In the genomic region with DNA sequence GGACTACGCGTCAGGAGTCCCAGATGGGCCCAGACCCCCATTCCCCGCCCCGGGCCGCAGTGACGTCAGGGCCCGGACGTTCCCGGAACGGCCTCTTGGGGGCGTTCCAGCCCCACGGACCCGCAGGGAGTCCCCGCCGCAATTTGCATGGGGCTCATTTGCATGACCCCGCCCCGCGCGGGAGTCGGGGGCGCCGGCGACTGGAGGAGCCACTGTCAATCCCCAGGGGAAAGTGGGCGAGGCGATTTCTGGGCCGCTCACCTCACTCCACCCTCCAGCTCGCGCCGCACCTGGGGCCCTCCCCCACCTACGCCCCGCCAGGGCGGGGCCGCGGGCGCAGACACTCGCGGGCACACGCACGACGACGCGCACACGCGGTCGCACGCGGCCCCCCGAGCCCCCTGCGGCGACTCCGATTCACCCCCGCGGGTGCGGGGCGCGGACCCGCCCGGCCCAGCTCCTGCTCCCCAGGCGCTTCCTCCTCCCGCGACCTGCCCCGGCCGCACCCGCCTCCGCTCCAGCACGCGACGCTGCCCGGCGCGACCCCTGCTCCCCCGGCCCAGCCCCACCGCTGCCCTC, we compare ENCODE assay signal across 8 cellular contexts. TPM values are rescaled to one million over a fixed set of nuclear protein-coding genes. Genes with fewer than 3 reads are reported as not detected.
DNase-seq lines count a peak whose midpoint lies in the region; ATAC-seq and TF ChIP-seq lines count a peak whose summit lies in the region.

No MANE protein-coding gene starts in this region.

- no peaks in the 10 kb centered on the region for H3F3A ChIP-seq in OCI-LY1 (ENCODE audit: insufficient read depth, low read length)

- peak; percentile 86 for DNase-seq in fibroblast of villous mesenchyme (ENCODE audit: low read depth)

- H3K4me3 ChIP-seq in BLaER1 = peak overlapping the region; percentile 70
- peak overlapping the region; percentile 56 for H3K4me3 ChIP-seq in OCI-LY1 (ENCODE audit: low read depth, low read length, poor library complexity, severe bottlenecking)
- peak overlapping the region; percentile 54 for H3K4me3 ChIP-seq in fibroblast of villous mesenchyme (ENCODE audit: low read depth, low read length)
- peak overlapping the region; percentile 38 to 49 for H3K4me3 ChIP-seq in neutrophil (ENCODE audit: low read depth in 1 of 2, low read length in 1 of 2)

- H4K20me1 ChIP-seq in BLaER1 = peaks cover 62% of the 10 kb centered on the region
- H4K20me1 ChIP-seq in OCI-LY1 (ENCODE audit: insufficient read depth, low read length) = no peaks in the 10 kb centered on the region

- H3K9me3 ChIP-seq in BLaER1 (no peaks in the 10 kb centered on the region), OCI-LY1 (ENCODE audit: low read length) (no peaks in the 10 kb centered on the region), neutrophil (no peaks in the 10 kb centered on the region)

- peaks cover 11% of the 10 kb centered on the region for H3K27me3 Mint-ChIP-seq in activated T-helper 17 cell treated with anti-CD3 and anti-CD28 coated beads, Interleukin-2, amount 50 U/mL, for 72 hours

- H3K36me3 ChIP-seq in BLaER1 = peaks cover 13% of the 10 kb centered on the region; the same call in 1 of the 2 replicates
- H3K36me3 ChIP-seq in OCI-LY1 (ENCODE audit: insufficient read depth, low read length) = no peaks in the 10 kb centered on the region
- no peaks in the 10 kb centered on the region for H3K36me3 ChIP-seq in neutrophil

- H3K27ac ChIP-seq in BLaER1 (0 out of 2 replicates have a peak overlapping the region, but pooled peaks have one; percentile 41), OCI-LY1 (ENCODE audit: low read depth, low read length, poor library complexity, severe bottlenecking) (no peak overlapping the region), neutrophil (no peak overlapping the region), temporal lobe (ENCODE audit: low read depth, low read length) (peak overlapping the region; percentile 62)

- no peak overlapping the region for H3K27ac Mint-ChIP-seq in activated T-helper 17 cell treated with anti-CD3 and anti-CD28 coated beads, Interleukin-2, amount 50 U/mL, for 72 hours

- H3K36me3 Mint-ChIP-seq in activated T-helper 17 cell treated with anti-CD3 and anti-CD28 coated beads, Interleukin-2, amount 50 U/mL, for 72 hours (ENCODE audit: low read depth) = no peaks in the 10 kb centered on the region

- H3K4me1 Mint-ChIP-seq in activated T-helper 17 cell treated with anti-CD3 and anti-CD28 coated beads, Interleukin-2, amount 50 U/mL, for 72 hours = no peaks in the 10 kb centered on the region

- H3K4me2 ChIP-seq in BLaER1 (peak overlapping the region; percentile 95), OCI-LY1 (ENCODE audit: low read length) (peak overlapping the region; percentile 76)

- H3K27me3 ChIP-seq in BLaER1 (peaks cover 16% of the 10 kb centered on the region), OCI-LY1 (ENCODE audit: insufficient read depth, low read length) (peaks cover 12% of the 10 kb centered on the region; the same call in 1 of the 2 replicates), neutrophil (peaks cover 76% of the 10 kb centered on the region)

- no peaks in the 10 kb centered on the region for H3K79me2 ChIP-seq in OCI-LY1 (ENCODE audit: insufficient read depth, low read length)

- peaks cover 67% of the 10 kb centered on the region for H3K4me1 ChIP-seq in BLaER1
- peaks cover 6% of the 10 kb centered on the region for H3K4me1 ChIP-seq in OCI-LY1 (ENCODE audit: insufficient read depth, low read length, severe bottlenecking)
- peaks cover 4 to 15% of the 10 kb centered on the region in 2 experiments for H3K4me1 ChIP-seq in neutrophil (ENCODE audit: control insufficient read depth in 1 of 2, insufficient read depth in 1 of 2, low read depth in 1 of 2, low read length in 1 of 2)

- peak overlapping the region; percentile 57 for H3K4me3 Mint-ChIP-seq in activated T-helper 17 cell treated with anti-CD3 and anti-CD28 coated beads, Interleukin-2, amount 50 U/mL, for 72 hours

- peak overlapping the region; percentile 57 for H3K9ac ChIP-seq in BLaER1
- no peak overlapping the region; the same call in 1 of the 2 replicates for H3K9ac ChIP-seq in OCI-LY1 (ENCODE audit: low read length)

- no peaks in the 10 kb centered on the region for H3K9me3 Mint-ChIP-seq in activated T-helper 17 cell treated with anti-CD3 and anti-CD28 coated beads, Interleukin-2, amount 50 U/mL, for 72 hours

- no peaks in the 10 kb centered on the region for H3K9me2 ChIP-seq in OCI-LY1 (ENCODE audit: low read depth, low read length)

- TF ChIP-seq CTCF in OCI-LY1 (IDR thresholded peaks at IDR 0.05; ENCODE audit: low read length) (peak; percentile 85), fibroblast of villous mesenchyme (IDR thresholded peaks at IDR 0.05; ENCODE audit: insufficient read depth, low read depth, low read length) (peak; percentile 75), neutrophil (IDR thresholded peaks at IDR 0.05) (no peak)

- ATAC-seq in GM19397 (IDR thresholded peaks at IDR 0.05; ENCODE audit: unreplicated experiment) (peak; percentile 80), HG03558 (IDR thresholded peaks at IDR 0.05; ENCODE audit: extremely low read depth, unreplicated experiment) (peak; percentile 65)
- peak; percentile 97 for ATAC-seq in activated T-helper 17 cell treated with anti-CD3 and anti-CD28 coated beads, Interleukin-2, amount 50 U/mL, for 72 hours (replicated peaks)

- H2AFZ ChIP-seq in OCI-LY1 (ENCODE audit: low read length) = no peak overlapping the region

RNA-seq across cellular contexts. Expression of a gene that starts 13.2 kb away (rescaled TPM):
- total RNA-seq in activated T-helper 17 cell treated with anti-CD3 and anti-CD28 coated beads, Interleukin-2, amount 50 U/mL, for 72 hours = 10 to 100 TPM; 12.1 to 87.6 TPM
- total RNA-seq in fibroblast of villous mesenchyme = 77.0 and 95.9 TPM in 2 replicates
- total RNA-seq in temporal lobe = 63.9 TPM

RNA-seq across cellular contexts. Expression of a gene that starts 19.8 kb away (rescaled TPM):
- 10 to 100 TPM; 13.5 to 36.5 TPM for total RNA-seq in activated T-helper 17 cell treated with anti-CD3 and anti-CD28 coated beads, Interleukin-2, amount 50 U/mL, for 72 hours
- total RNA-seq in fibroblast of villous mesenchyme (132 and 137 TPM in 2 replicates), temporal lobe (3.4 TPM)

RNA-seq across cellular contexts. Expression of a gene that starts 33.2 kb away (rescaled TPM):
- total RNA-seq in activated T-helper 17 cell treated with anti-CD3 and anti-CD28 coated beads, Interleukin-2, amount 50 U/mL, for 72 hours = 1 to 10 TPM in 1 of 2 donors, not detected in 1; 2.5 TPM
- 2.2 and 8.1 TPM in 2 replicates for total RNA-seq in fibroblast of villous mesenchyme
- 20.7 TPM for total RNA-seq in temporal lobe

RNA-seq across cellular contexts. Expression of a gene that starts 41.0 kb away (rescaled TPM):
- total RNA-seq in activated T-helper 17 cell treated with anti-CD3 and anti-CD28 coated beads, Interleukin-2, amount 50 U/mL, for 72 hours = not detected
- not detected in 2 replicates for total RNA-seq in fibroblast of villous mesenchyme
- not detected for total RNA-seq in temporal lobe

RNA-seq across cellular contexts. Expression of a gene that starts 51.2 kb away (rescaled TPM):
- total RNA-seq in activated T-helper 17 cell treated with anti-CD3 and anti-CD28 coated beads, Interleukin-2, amount 50 U/mL, for 72 hours = not detected
- total RNA-seq in fibroblast of villous mesenchyme (under 0.01 and 0.43 TPM in 2 replicates), temporal lobe (0.25 TPM)

Comparison
In these comparisons a context has a peak if more than half of its experiments do, and no peak if none do; other contexts are left out.
1. H3K27ac ChIP-seq: peak in BLaER1 (single experiment) and temporal lobe (single experiment); none in OCI-LY1 (single experiment) and neutrophil (single experiment).
2. Peak in every context shown above with its lines, with median percentiles within 50 percentile points of each other: H3K4me3 ChIP-seq and ATAC-seq.